9 cellular contexts compared by ENCODE assay signal in the genomic region with DNA sequence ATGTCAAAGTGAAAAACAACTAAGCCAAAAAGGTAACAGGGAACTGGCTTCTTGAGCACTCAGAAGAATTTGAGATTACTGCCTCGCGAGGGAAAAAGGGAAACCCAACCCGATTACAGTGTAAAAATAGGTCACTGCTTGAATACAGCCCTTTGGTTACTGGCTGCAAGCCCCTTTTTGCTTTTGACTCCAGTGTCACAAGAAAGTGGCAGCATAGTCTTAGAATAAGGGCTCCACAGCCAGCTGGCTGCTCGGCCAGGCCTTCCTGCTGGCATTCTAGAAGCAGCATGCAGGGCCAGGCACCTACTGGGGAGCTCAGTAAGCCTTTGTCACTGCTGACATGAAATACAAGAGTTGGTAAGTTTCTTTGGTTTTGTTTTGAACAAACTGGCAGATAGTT.
DNase-seq lines count a peak whose midpoint lies in the region; ATAC-seq and TF ChIP-seq lines count a peak whose summit lies in the region.
"Had no signal": no experiment of that assay in that cellular context is flagged by ENCODE, and none has a peak within 500 bp of the region (broad histone marks: within the 10 kb centered on the region; RNA-seq: fewer than 3 reads in every experiment).

No MANE protein-coding gene starts in this region.

- H3K9ac ChIP-seq in IMR-90 (ENCODE audit: low read depth, low read length) (no peak overlapping the region), skeletal muscle tissue (ENCODE audit: low read depth in 1 of 3, low read length in 3 of 3) (peak overlapping the region; percentile 6 to 64 (median 47))

- dilution Hi-C loops in IMR-90 (cut with HindIII; ENCODE audit: low sequenced_read_pairs, unreplicated experiment): no loop called here

- no peak overlapping the region for H2AK9ac ChIP-seq in IMR-90 (replicated peaks; ENCODE audit: low read depth, low read length, poor library complexity)

- H3K4me1 ChIP-seq in IMR-90 (ENCODE audit: control insufficient read depth, insufficient read depth, low read length): peaks cover 12% of the 10 kb centered on the region
- H3K4me1 ChIP-seq in skeletal muscle tissue (ENCODE audit: control insufficient read depth in 3 of 3, insufficient read depth in 3 of 3, low read length in 3 of 3): peaks cover 33 to 39% (median 34%) of the 10 kb centered on the region in 3 donors
- H3K4me1 ChIP-seq in CD8-positive, alpha-beta T cell (ENCODE audit: insufficient read depth, low read length): peaks cover 12% of the 10 kb centered on the region

- H3K36me3 ChIP-seq in IMR-90 (ENCODE audit: control insufficient read depth, insufficient read depth, low read length) (peaks cover 4% of the 10 kb centered on the region), skeletal muscle tissue (ENCODE audit: control insufficient read depth in 3 of 3, insufficient read depth in 3 of 3, low read length in 3 of 3) (peaks cover 0 to 4% (median 0%) of the 10 kb centered on the region in 3 donors), MG63 (peaks cover 11% of the 10 kb centered on the region)
- no peaks in the 10 kb centered on the region for H3K36me3 ChIP-seq in CD8-positive, alpha-beta T cell (ENCODE audit: insufficient read depth, low read length)

- no peak overlapping the region for H2AFZ ChIP-seq in IMR-90 (replicated peaks; ENCODE audit: low read length, poor library complexity)

- H3K18ac ChIP-seq in IMR-90 (ENCODE audit: low read depth, low read length): no peak overlapping the region

- peaks cover 21% of the 10 kb centered on the region for H3K4me1 Mint-ChIP-seq in CD8-positive, alpha-beta T cell (ENCODE audit: low read depth)

- H4K5ac ChIP-seq in IMR-90 (ENCODE audit: low read depth, low read length): no peak overlapping the region

- no peak overlapping the region for H2BK120ac ChIP-seq in IMR-90 (ENCODE audit: low read depth, low read length)

- H3K36me3 Mint-ChIP-seq in CD8-positive, alpha-beta T cell: no peaks in the 10 kb centered on the region

- no peak overlapping the region for H3K56ac ChIP-seq in IMR-90 (ENCODE audit: extremely low read depth, insufficient read depth, low read length)

- no peak for ATAC-seq in IMR-90 (ENCODE audit: low read depth)
- peak; percentile 25 for ATAC-seq in left lobe of liver
- no peak for ATAC-seq in CD8-positive, alpha-beta T cell
- ATAC-seq in GM21723 (IDR thresholded peaks at IDR 0.05; ENCODE audit: unreplicated experiment): no peak

- H3K4me3 Mint-ChIP-seq in CD8-positive, alpha-beta T cell: no peak overlapping the region

- H3K27ac Mint-ChIP-seq in CD8-positive, alpha-beta T cell: no peak overlapping the region

- no peak for TF ChIP-seq RAD21 in IMR-90 (IDR thresholded peaks at IDR 0.05; ENCODE audit: low read length)

- in situ Hi-C loops in IMR-90 (cut with MboI; ENCODE audit: low sequenced_read_pairs): loop anchor here (5.0 kb wide), 1 partner anchor 98 kb away; no protein-coding TSS in a partner anchor

- H4K8ac ChIP-seq in IMR-90 (ENCODE audit: low read depth in 2 of 2, low read length in 2 of 2): 0 out of 4 replicates have a peak overlapping the region, but pooled peaks of 1 of the 2 experiments have one; percentile 17

- H2AK5ac ChIP-seq in IMR-90 (ENCODE audit: low read depth, low read length): no peak overlapping the region

- intact Hi-C loops in IMR-90 (cut with micrococcal nuclease): loop anchor here (5.0 to 10.0 kb wide), 2 partner anchors 180 to 267 kb away; no protein-coding TSS in a partner anchor
- intact Hi-C loops in CD8-positive, alpha-beta T cell (cut with DNase I, micrococcal nuclease): loop anchor here in 1 of 2 experiments (5.0 kb wide), 1 partner anchor 83 kb away; a partner anchor contains a TSS

- H3K27ac ChIP-seq in IMR-90 (ENCODE audit: insufficient read depth, low read length) (no peak overlapping the region), coronary artery (peak overlapping the region; percentile 81 to 90), skeletal muscle tissue (ENCODE audit: low read depth, low read length) (peak overlapping the region; percentile 81)
- H3K27ac ChIP-seq in CD8-positive, alpha-beta T cell (ENCODE audit: low read depth, low read length): no peak overlapping the region

- no peak for TF ChIP-seq POLR2A in IMR-90 (IDR thresholded peaks at IDR 0.05; ENCODE audit: low read depth, low read length)

- H3K27me3 ChIP-seq in IMR-90 (ENCODE audit: control insufficient read depth, insufficient read depth, low read length) (no peaks in the 10 kb centered on the region), skeletal muscle tissue (ENCODE audit: control insufficient read depth in 3 of 3, insufficient read depth in 3 of 3, low read length in 3 of 3) (no peaks in the 10 kb centered on the region), MG63 (no peaks in the 10 kb centered on the region)
- no peaks in the 10 kb centered on the region for H3K27me3 ChIP-seq in CD8-positive, alpha-beta T cell (ENCODE audit: insufficient read depth, low read length)

- DNase-seq in IMR-90: no peak
- peak; percentile 78 for DNase-seq in coronary artery (ENCODE audit: low spot score)
- no peak for DNase-seq in left lobe of liver (ENCODE audit: low spot score)
- no peak for DNase-seq in CD8-positive, alpha-beta T cell
- no peak for DNase-seq in MG63
- no peak for DNase-seq in KG1 (lab: John Stamatoyannopoulos, UW)
- DNase-seq: NCI-H2171 treated with DMSO at 0.1 percent for 48 hours had no signal

- H3K4me2 ChIP-seq in IMR-90 (ENCODE audit: low read depth, low read length): no peak overlapping the region

- H3K9me3 ChIP-seq in IMR-90 (ENCODE audit: control insufficient read depth, insufficient read depth, low read length) (no peaks in the 10 kb centered on the region; the same call in 1 of the 2 replicates), skeletal muscle tissue (ENCODE audit: control insufficient read depth in 3 of 3, low read length in 3 of 3) (no peaks in the 10 kb centered on the region), MG63 (no peaks in the 10 kb centered on the region)
- no peaks in the 10 kb centered on the region for H3K9me3 ChIP-seq in CD8-positive, alpha-beta T cell (ENCODE audit: low read length)

- no peaks in the 10 kb centered on the region for H3K9me3 Mint-ChIP-seq in CD8-positive, alpha-beta T cell

- no peak overlapping the region for H3K23ac ChIP-seq in IMR-90 (ENCODE audit: low read depth, low read length)

- H3K14ac ChIP-seq in IMR-90 (replicated peaks; ENCODE audit: low read depth, low read length): no peak overlapping the region; the same call in 1 of the 2 replicates

- H2BK20ac ChIP-seq in IMR-90 (ENCODE audit: low read depth, low read length): no peak overlapping the region

- H3K9me1 ChIP-seq in IMR-90 (ENCODE audit: insufficient read depth, low read length): peaks cover 22% of the 10 kb centered on the region

- no peak overlapping the region for H3K4ac ChIP-seq in IMR-90 (ENCODE audit: low read depth, low read length)

- POLR2A ChIA-PET in IMR-90 (lab: Charles Lee; ENCODE audit: unreplicated experiment): no interaction called here
- POLR2A ChIA-PET in CD8-positive, alpha-beta T cell (lab: Charles Lee): no interaction called here

- TF ChIP-seq CTCF in IMR-90 (conservative IDR thresholded peaks at IDR 0.05; ENCODE audit: low read depth, low read length) (no peak), coronary artery (IDR thresholded peaks at IDR 0.05) (no peak)
- TF ChIP-seq CTCF in CD8-positive, alpha-beta T cell (IDR thresholded peaks at IDR 0.05): no peak

- WGBS in IMR-90 (ENCODE audit: extremely low coverage in 2 of 2, insufficient read length in 1 of 2), 2 experiments: 93% methylated on average over 3 of the region's 4 CpGs; no CpG with 5 or more reads in 1 of the 2 experiments

- CTCF ChIA-PET in IMR-90 (lab: Yijun Ruan, JAX): interaction anchor here (0.9 to 1.4 kb wide), 2 partner anchors 12 to 61 kb away, joined by 3 to 8 read pairs; no protein-coding TSS in a partner anchor
- CTCF ChIA-PET in CD8-positive, alpha-beta T cell (lab: Charles Lee): interaction anchor here (1.3 to 5.1 kb wide), 4 partner anchors 57 to 105 kb away, joined by 3 to 122 read pairs (median 16); a partner anchor contains a TSS

- H4K91ac ChIP-seq in IMR-90 (ENCODE audit: insufficient read depth, low read depth, low read length): no peak overlapping the region

- no TSS peak for BruUV-seq in IMR-90 (replicated peaks; lab: Mats Ljungman, UMichigan)

- H3K27me3 Mint-ChIP-seq in CD8-positive, alpha-beta T cell (ENCODE audit: low read depth): no peaks in the 10 kb centered on the region

- H3K4me3 ChIP-seq in IMR-90 (ENCODE audit: insufficient read depth, low read depth, low read length) (no peak overlapping the region), coronary artery (no peak overlapping the region), skeletal muscle tissue (ENCODE audit: low read length in 3 of 3) (peak overlapping the region in 1 of 3 donors; percentile 47), MG63 (no peak overlapping the region)
- no peak overlapping the region for H3K4me3 ChIP-seq in CD8-positive, alpha-beta T cell (ENCODE audit: low read depth, low read length)

- H3K79me1 ChIP-seq in IMR-90 (ENCODE audit: low read depth in 1 of 2, low read length in 2 of 2): peaks cover 29 to 51% of the 10 kb centered on the region in 2 experiments

- no peak overlapping the region; the same call in 2 of the 3 replicates for H2BK15ac ChIP-seq in IMR-90 (ENCODE audit: low read depth, low read length)

- no peaks in the 10 kb centered on the region for H4K20me1 ChIP-seq in IMR-90 (ENCODE audit: insufficient read depth, low read length)

- peak overlapping the region; percentile 18 for H2BK5ac ChIP-seq in IMR-90 (ENCODE audit: low read depth, low read length, poor library complexity, severe bottlenecking)

TF ChIP-seq in IMR-90, 13 proteins besides CTCF, POLR2A, EP300 and RAD21 (continues in another document):
- no peak for TF ChIP-seq RCOR1 (IDR thresholded peaks at IDR 0.05; ENCODE audit: insufficient replicate concordance, low read length)
- no peak for TF ChIP-seq FOS (IDR thresholded peaks at IDR 0.05; ENCODE audit: low read depth, low read length)
- no peak for TF ChIP-seq RFX5 (IDR thresholded peaks at IDR 0.05; ENCODE audit: low read depth, low read length)
- no peak for TF ChIP-seq MXI1 (IDR thresholded peaks at IDR 0.05; ENCODE audit: borderline replicate concordance, low read depth, low read length)
- TF ChIP-seq, protein P1, sequence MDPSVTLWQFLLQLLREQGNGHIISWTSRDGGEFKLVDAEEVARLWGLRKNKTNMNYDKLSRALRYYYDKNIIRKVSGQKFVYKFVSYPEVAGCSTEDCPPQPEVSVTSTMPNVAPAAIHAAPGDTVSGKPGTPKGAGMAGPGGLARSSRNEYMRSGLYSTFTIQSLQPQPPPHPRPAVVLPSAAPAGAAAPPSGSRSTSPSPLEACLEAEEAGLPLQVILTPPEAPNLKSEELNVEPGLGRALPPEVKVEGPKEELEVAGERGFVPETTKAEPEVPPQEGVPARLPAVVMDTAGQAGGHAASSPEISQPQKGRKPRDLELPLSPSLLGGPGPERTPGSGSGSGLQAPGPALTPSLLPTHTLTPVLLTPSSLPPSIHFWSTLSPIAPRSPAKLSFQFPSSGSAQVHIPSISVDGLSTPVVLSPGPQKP (IDR thresholded peaks at IDR 0.05; ENCODE audit: borderline replicate concordance, low read depth, low read length): no peak
- no peak for TF ChIP-seq CEBPB (IDR thresholded peaks at IDR 0.05; ENCODE audit: low read depth, low read length)

Comparison
In these comparisons a context has a peak if more than half of its experiments do, and no peak if none do; other contexts are left out.
1. H3K27ac ChIP-seq: peak in coronary artery (2 of 2) and skeletal muscle tissue (single experiment); none in IMR-90 (single experiment) and CD8-positive, alpha-beta T cell (single experiment).